13 cellular contexts compared by ENCODE assay signal in the genomic region with DNA sequence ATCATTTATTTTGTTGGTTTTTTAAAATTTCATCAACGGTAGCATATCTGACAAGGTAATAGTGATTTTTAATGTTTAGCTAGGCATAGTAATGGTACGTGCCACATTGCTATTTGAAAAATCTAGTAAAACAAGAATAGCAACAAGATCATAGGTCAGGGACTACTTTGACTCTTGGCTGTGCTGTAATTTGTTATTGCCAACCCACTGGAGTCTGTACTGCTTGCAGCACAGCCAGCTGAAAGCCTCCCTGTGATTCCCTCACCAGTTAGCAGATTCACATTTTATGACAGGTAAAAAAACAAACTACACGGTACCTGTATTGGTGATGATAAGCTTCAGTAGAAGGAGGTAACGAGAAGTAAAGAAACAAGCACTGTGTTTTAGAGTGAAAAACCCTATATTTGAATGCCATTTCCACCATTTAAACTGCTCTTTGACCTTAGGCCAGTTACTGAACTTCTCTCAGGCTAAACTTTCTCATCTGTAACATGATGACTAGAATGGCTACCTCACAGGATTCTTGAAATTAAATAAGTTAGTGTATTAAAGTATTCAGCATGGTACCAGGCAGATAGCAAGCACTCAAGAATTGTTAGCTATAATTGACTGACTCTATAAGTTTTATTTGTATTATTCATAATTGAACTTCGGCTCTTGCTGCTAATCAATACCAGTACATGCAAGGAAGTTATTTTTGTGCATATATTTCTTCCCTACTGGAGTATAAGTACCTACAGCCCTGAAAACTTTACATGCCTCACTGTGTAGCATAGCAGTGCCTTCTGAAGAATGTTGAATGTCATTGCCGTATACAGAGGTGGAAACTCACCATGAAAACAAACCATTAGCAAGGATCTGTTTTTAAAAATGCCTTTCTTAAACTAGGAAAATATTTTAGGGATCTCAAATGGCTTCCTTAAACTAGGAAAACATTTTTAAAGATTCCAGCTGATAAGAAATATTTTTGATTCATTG. TPM values are rescaled to one million over a fixed set of nuclear protein-coding genes. Genes with fewer than 3 reads are reported as not detected.
DNase-seq lines count a peak whose midpoint lies in the region; ATAC-seq and TF ChIP-seq lines count a peak whose summit lies in the region.
"Had no signal": no experiment of that assay in that cellular context is flagged by ENCODE, and none has a peak within 500 bp of the region (broad histone marks: within the 10 kb centered on the region; RNA-seq: fewer than 3 reads in every experiment).

No MANE protein-coding gene starts in this region.

- no peak for TF ChIP-seq POLR2A in ovary (IDR thresholded peaks at IDR 0.05)

- DNase-seq in Right ventricle myocardium inferior (ENCODE audit: missing footprints) (no peak), cardiac septum (ENCODE audit: low spot score) (no peak), iPS-NIHi11 (ENCODE audit: low spot score) (peak; percentile 38), ovary (peak in 3 of 5 donors; percentile 32 to 45 (median 33)), aorta (no peak), NCI-H2196 (lab: John Stamatoyannopoulos, UW; ENCODE audit: unreplicated experiment) (no peak), NCI-H446 treated with DMSO at 0.1 percent for 48 hours (lab: John Stamatoyannopoulos, UW) (no peak)
- DNase-seq in stimulated activated CD4-positive, alpha-beta T cell treated with anti-CD3 and anti-CD28 coated beads, Interleukin-2, amount 100 ng/mL, for 48 hours, result no peak
- DNase-seq: caudate nucleus, hypothalamus, NCI-H1092, transverse colon had no signal

- H3K4me3 ChIP-seq in ovary (no peak overlapping the region), aorta (ENCODE audit: low read length in 2 of 2) (no peak overlapping the region)
- H3K4me3 ChIP-seq: transverse colon had no signal

- H3K36me3 ChIP-seq in ovary, result no peaks in the 10 kb centered on the region
- no peaks in the 10 kb centered on the region for H3K36me3 ChIP-seq in aorta (ENCODE audit: control insufficient read depth in 1 of 2, insufficient read depth in 2 of 2, low read length in 1 of 2)
- H3K36me3 ChIP-seq: transverse colon had no signal

- peak; percentile 89 for ATAC-seq in Right ventricle myocardium inferior
- ATAC-seq in aorta (ENCODE audit: low FRiP score), result peak; percentile 83
- ATAC-seq: HCT116 had no signal

- H3K9me3 ChIP-seq in ovary (no peaks in the 10 kb centered on the region), aorta (ENCODE audit: control insufficient read depth, low read length) (no peaks in the 10 kb centered on the region)
- H3K9me3 ChIP-seq: transverse colon had no signal

- no peak for TF ChIP-seq EP300 in ovary (IDR thresholded peaks at IDR 0.05)

- H3K4me1 ChIP-seq in ovary (ENCODE audit: insufficient read depth) (peaks cover 10% of the 10 kb centered on the region), aorta (ENCODE audit: control insufficient read depth in 1 of 2, insufficient read depth in 2 of 2, low read length in 2 of 2) (peaks cover 2 to 5% of the 10 kb centered on the region in 2 donors)

- TF ChIP-seq CTCF in ovary (IDR thresholded peaks at IDR 0.05), result no peak

- intact Hi-C loops in Right ventricle myocardium inferior (cut with DNase I) (no loop called here), cardiac septum (cut with DNase I) (no loop called here), ovary (cut with DNase I) (no loop called here), aorta (cut with DNase I) (no loop called here)

- no peaks in the 10 kb centered on the region for H3K27me3 ChIP-seq in ovary
- no peaks in the 10 kb centered on the region for H3K27me3 ChIP-seq in aorta (ENCODE audit: control insufficient read depth in 1 of 2, insufficient read depth in 2 of 2, low read length in 1 of 2)
- H3K27me3 ChIP-seq: transverse colon had no signal

- peak overlapping the region in 1 of 2 donors; percentile 67 for H3K27ac ChIP-seq in ovary
- peak overlapping the region; percentile 17 to 86 for H3K27ac ChIP-seq in aorta (ENCODE audit: low read depth in 1 of 2, low read length in 2 of 2)

- 32 to 43% (median 35%) methylated on average over 6 of the region's 6 CpGs for WGBS in ovary, 3 donors
- 23 to 24% methylated on average over 6 of the region's 6 CpGs for WGBS in aorta, 2 donors

RNA-seq across cellular contexts. Expression of gene FILIP1L, which starts 16.1 kb away (rescaled TPM):
- total RNA-seq in Right ventricle myocardium inferior (41.3 TPM), cardiac septum (120 TPM), ovary (100 to 1,000 TPM in 4 of 7 donors, 10 to 100 TPM in 3; 23.7 to 174 (median 110) TPM), aorta (100 to 1,000 TPM; 332 to 861 TPM)
- polyA plus RNA-seq in ovary (100 to 1,000 TPM in 1 of 2 donors, 10 to 100 TPM in 1; 78.7 to 139 TPM), aorta (100 to 1,000 TPM; 168 to 170 TPM)

Comparison
In these comparisons a context has a peak if more than half of its experiments do, and no peak if none do; other contexts are left out.
1. DNase-seq: peak in iPS-NIHi11 (single experiment) and ovary (3 of 5); none in Right ventricle myocardium inferior (single experiment), cardiac septum (single experiment), aorta (0 of 2), NCI-H2196 (single experiment), stimulated activated CD4-positive, alpha-beta T cell treated with anti-CD3 and anti-CD28 coated beads, Interleukin-2, amount 100 ng/mL, for 48 hours (0 of 2) and NCI-H446 treated with DMSO at 0.1 percent for 48 hours (single experiment).